Comparison of ENCODE assay signal across 25 cellular contexts in the genomic region with DNA sequence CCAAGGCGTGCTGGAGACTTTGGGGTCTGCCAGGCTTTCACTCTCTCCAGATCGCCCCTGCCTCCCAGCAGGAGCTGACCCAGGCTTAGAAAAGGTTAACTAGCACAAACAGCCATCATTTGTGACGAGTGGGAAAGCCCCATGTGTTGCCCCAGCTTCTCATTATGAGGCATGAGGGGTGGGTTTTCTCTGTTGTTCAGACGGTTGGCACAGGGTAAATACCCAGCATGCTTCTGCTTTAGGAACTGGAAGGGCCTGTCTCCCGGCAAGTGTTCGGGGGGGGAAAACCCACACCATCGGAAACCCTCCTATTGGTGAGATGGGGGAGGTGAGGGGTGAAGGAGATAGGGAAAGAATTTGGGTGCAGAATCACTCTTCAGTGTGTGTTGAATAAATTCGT. TPM values are rescaled to one million over a fixed set of nuclear protein-coding genes. Genes with fewer than 3 reads are reported as not detected.
DNase-seq lines count a peak whose midpoint lies in the region; ATAC-seq and TF ChIP-seq lines count a peak whose summit lies in the region.
"Had no signal": no experiment of that assay in that cellular context is flagged by ENCODE, and none has a peak within 500 bp of the region (broad histone marks: within the 10 kb centered on the region; RNA-seq: fewer than 3 reads in every experiment).

No MANE protein-coding gene starts in this region.

- no peaks in the 10 kb centered on the region for H3K36me3 Mint-ChIP-seq in activated naive CD4-positive, alpha-beta T cell treated with anti-CD3 and anti-CD28 coated beads for 36 hours (ENCODE audit: low read depth)
- H3K36me3 Mint-ChIP-seq in endodermal cell (ENCODE audit: low read depth): no peaks in the 10 kb centered on the region
- peaks cover 2 to 3% of the 10 kb centered on the region in 2 donors for H3K36me3 Mint-ChIP-seq in stimulated activated naive B cell treated with anti-CD40 and anti-IgM and Interleukin-4, amounts not matched to agents 10 μg/mL and 1 μg/mL and 100 μg/mL, for 72 hours

- H3K27me3 ChIP-seq in endodermal cell (ENCODE audit: control insufficient read depth, insufficient read depth, low read length, poor library complexity, severe bottlenecking): no peaks in the 10 kb centered on the region
- H3K27me3 ChIP-seq: ascending aorta had no signal

- peak; percentile 34 for DNase-seq in activated naive CD4-positive, alpha-beta T cell treated with anti-CD3 and anti-CD28 coated beads for 36 hours
- no peak for DNase-seq in activated naive CD4-positive, alpha-beta T cell treated with Interleukin-2 at 50 U/mL for 16 hours
- DNase-seq in endodermal cell (no peak), NCI-H1930 (lab: John Stamatoyannopoulos, UW) (no peak)
- peak; percentile 22 for DNase-seq in stimulated activated naive B cell treated with anti-CD40 and anti-IgM and Interleukin-4, amounts not matched to agents 10 μg/mL and 1 μg/mL and 100 μg/mL, for 72 hours
- no peak for DNase-seq in central memory CD4-positive, alpha-beta T cell
- DNase-seq: activated CD4-positive, alpha-beta T cell treated with anti-CD3 and anti-CD28 coated beads for 1 hour; activated CD8-positive, alpha-beta memory T cell treated with anti-CD3 and anti-CD28 coated beads, Interleukin-2, amount 50 U/mL, for 48 hours; cerebellar nuclear complex; DND-41; effector CD8-positive, alpha-beta T cell; HCEC 1CT; left lung; NCI-H1105; nucleus accumbens; right cardiac atrium; stimulated activated naive CD4-positive, alpha-beta T cell; trophoblast cell had no signal

- intact Hi-C loops in activated naive CD4-positive, alpha-beta T cell treated with anti-CD3 and anti-CD28 coated beads for 36 hours (cut with micrococcal nuclease): loop anchor here (2.0 kb wide), 1 partner anchor 16 kb away; no protein-coding TSS in a partner anchor

- H3K27ac ChIP-seq in endodermal cell (ENCODE audit: low read depth, low read length): peak overlapping the region; percentile 78
- H3K27ac ChIP-seq: ascending aorta, esophagus muscularis mucosa, left lung had no signal

- peaks cover 7% of the 10 kb centered on the region for H3K4me1 Mint-ChIP-seq in activated naive CD4-positive, alpha-beta T cell treated with anti-CD3 and anti-CD28 coated beads for 36 hours (ENCODE audit: low read depth)
- peaks cover 15% of the 10 kb centered on the region for H3K4me1 Mint-ChIP-seq in endodermal cell
- H3K4me1 Mint-ChIP-seq in stimulated activated naive B cell treated with anti-CD40 and anti-IgM and Interleukin-4, amounts not matched to agents 10 μg/mL and 1 μg/mL and 100 μg/mL, for 72 hours: peaks cover 13 to 22% of the 10 kb centered on the region in 2 donors

- CTCF ChIA-PET in activated naive CD4-positive, alpha-beta T cell treated with anti-CD3 and anti-CD28 coated beads for 36 hours (lab: Charles Lee): interaction anchor here (2.4 kb wide), 1 partner anchor 18 kb away, joined by 10 read pairs; no protein-coding TSS in a partner anchor

- H3K4me3 ChIP-seq in endodermal cell (ENCODE audit: low read length): no peak overlapping the region
- H3K4me3 ChIP-seq: ascending aorta, esophagus muscularis mucosa, left lung had no signal

- ATAC-seq in HG03108 (IDR thresholded peaks at IDR 0.05; ENCODE audit: unreplicated experiment): peak; percentile 64
- ATAC-seq in stimulated activated naive B cell treated with anti-CD40 and anti-IgM and Interleukin-4, amounts not matched to agents 10 μg/mL and 1 μg/mL and 100 μg/mL, for 72 hours (replicated peaks): peak; percentile 88 to 90
- ATAC-seq in GM21786 (IDR thresholded peaks at IDR 0.05; ENCODE audit: unreplicated experiment): no peak
- ATAC-seq: left lung, right cardiac atrium had no signal

- 52 to 78% methylated on average over 6 to 8 of the region's 8 CpGs for WGBS in endodermal cell (ENCODE audit: insufficient coverage in 1 of 2, insufficient read length in 1 of 2), 2 experiments

- TF ChIP-seq CTCF in endodermal cell (conservative IDR thresholded peaks at IDR 0.05): no peak

- no peaks in the 10 kb centered on the region for H3K9me3 ChIP-seq in endodermal cell (ENCODE audit: control insufficient read depth, low read length)
- H3K9me3 ChIP-seq: ascending aorta, esophagus muscularis mucosa, left lung had no signal

- H3K27ac Mint-ChIP-seq in activated naive CD4-positive, alpha-beta T cell treated with anti-CD3 and anti-CD28 coated beads for 36 hours: no peak overlapping the region
- no peak overlapping the region for H3K27ac Mint-ChIP-seq in endodermal cell
- H3K27ac Mint-ChIP-seq in stimulated activated naive B cell treated with anti-CD40 and anti-IgM and Interleukin-4, amounts not matched to agents 10 μg/mL and 1 μg/mL and 100 μg/mL, for 72 hours: peak overlapping the region; percentile 76
- H3K27ac Mint-ChIP-seq: T-helper 2 cell treated with Interferon-gamma antibody and Interleukin-4, amounts not matched to agents 5 μg/mL and 100 μg/mL, for 36 hours had no signal

- H3K27me3 Mint-ChIP-seq in activated naive CD4-positive, alpha-beta T cell treated with anti-CD3 and anti-CD28 coated beads for 36 hours (ENCODE audit: low read depth): peaks cover 3% of the 10 kb centered on the region
- H3K27me3 Mint-ChIP-seq in endodermal cell (ENCODE audit: insufficient read depth): no peaks in the 10 kb centered on the region
- peaks cover 6 to 17% of the 10 kb centered on the region in 2 donors for H3K27me3 Mint-ChIP-seq in stimulated activated naive B cell treated with anti-CD40 and anti-IgM and Interleukin-4, amounts not matched to agents 10 μg/mL and 1 μg/mL and 100 μg/mL, for 72 hours

- H3K4me3 Mint-ChIP-seq in activated naive CD4-positive, alpha-beta T cell treated with anti-CD3 and anti-CD28 coated beads for 36 hours: no peak overlapping the region
- H3K4me3 Mint-ChIP-seq in endodermal cell: no peak overlapping the region
- H3K4me3 Mint-ChIP-seq in stimulated activated naive B cell treated with anti-CD40 and anti-IgM and Interleukin-4, amounts not matched to agents 10 μg/mL and 1 μg/mL and 100 μg/mL, for 72 hours: peak overlapping the region in 1 of 2 donors; percentile 21
- H3K4me3 Mint-ChIP-seq: T-helper 2 cell treated with Interferon-gamma antibody and Interleukin-4, amounts not matched to agents 5 μg/mL and 100 μg/mL, for 36 hours had no signal

- H3K4me1 ChIP-seq in endodermal cell (ENCODE audit: control insufficient read depth, insufficient read depth, low read length): no peaks in the 10 kb centered on the region
- H3K4me1 ChIP-seq: ascending aorta, esophagus muscularis mucosa, left lung had no signal

- no peak overlapping the region for H3K9ac ChIP-seq in endodermal cell (ENCODE audit: extremely low read depth, low read length, poor library complexity, severe bottlenecking)

- no peaks in the 10 kb centered on the region for H3K9me3 Mint-ChIP-seq in activated naive CD4-positive, alpha-beta T cell treated with anti-CD3 and anti-CD28 coated beads for 36 hours
- H3K9me3 Mint-ChIP-seq in endodermal cell: no peaks in the 10 kb centered on the region
- H3K9me3 Mint-ChIP-seq in stimulated activated naive B cell treated with anti-CD40 and anti-IgM and Interleukin-4, amounts not matched to agents 10 μg/mL and 1 μg/mL and 100 μg/mL, for 72 hours: peaks cover 2 to 6% of the 10 kb centered on the region in 2 donors
- H3K9me3 Mint-ChIP-seq: T-helper 2 cell treated with Interferon-gamma antibody and Interleukin-4, amounts not matched to agents 5 μg/mL and 100 μg/mL, for 36 hours had no signal

- H3K36me3 ChIP-seq in endodermal cell (ENCODE audit: control insufficient read depth, insufficient read depth, low read length): no peaks in the 10 kb centered on the region
- H3K36me3 ChIP-seq: ascending aorta, esophagus muscularis mucosa, left lung had no signal

RNA-seq across cellular contexts. Expression of a gene that starts 34.6 kb away (rescaled TPM):
- not detected for total RNA-seq in activated naive CD4-positive, alpha-beta T cell treated with anti-CD3 and anti-CD28 coated beads for 36 hours
- not detected for total RNA-seq in endodermal cell
- not detected for polyA plus RNA-seq in endodermal cell (2013, experiment 1 of 2)
- 0.29 TPM for polyA plus RNA-seq in endodermal cell (2013, experiment 2 of 2)
- total RNA-seq: ascending aorta, esophagus muscularis mucosa, glomerular endothelial cell, left lung, mucosa of gallbladder, right cardiac atrium had no signal
- polyA plus RNA-seq: right cardiac atrium had no signal

RNA-seq across cellular contexts. Expression of a gene that starts 56.7 kb away (rescaled TPM):
- not detected for total RNA-seq in activated naive CD4-positive, alpha-beta T cell treated with anti-CD3 and anti-CD28 coated beads for 36 hours
- total RNA-seq in endodermal cell: not detected
- not detected for polyA plus RNA-seq in endodermal cell (2013, experiment 1 of 2)
- polyA plus RNA-seq in endodermal cell (2013, experiment 2 of 2): not detected
- total RNA-seq: ascending aorta had no signal

Comparison
In these comparisons a context has a peak if more than half of its experiments do, and no peak if none do; other contexts are left out.
1. DNase-seq: peak in activated naive CD4-positive, alpha-beta T cell treated with anti-CD3 and anti-CD28 coated beads for 36 hours (single experiment) and stimulated activated naive B cell treated with anti-CD40 and anti-IgM and Interleukin-4, amounts not matched to agents 10 μg/mL and 1 μg/mL and 100 μg/mL, for 72 hours (single experiment); none in activated naive CD4-positive, alpha-beta T cell treated with Interleukin-2 at 50 U/mL for 16 hours (single experiment), endodermal cell (single experiment), NCI-H1930 (0 of 2) and central memory CD4-positive, alpha-beta T cell (single experiment).